Comparison of ENCODE assay signal across 9 cellular contexts in genomic region chr2:207165121-207166038, GRCh38. TPM values are rescaled to one million over a fixed set of nuclear protein-coding genes. Genes with fewer than 3 reads are reported as not detected.
DNase-seq lines count a peak whose midpoint lies in the region; ATAC-seq, FAIRE-seq and TF ChIP-seq lines count a peak whose summit lies in the region.
"Had no signal": no experiment of that assay in that cellular context is flagged by ENCODE, and none has a peak within 500 bp of the region (broad histone marks: within the 10 kb centered on the region; RNA-seq: fewer than 3 reads in every experiment).

TSS of gene KLF7 (minus strand) at chr2:207165948. CDS start at chr2:207165568, 380 bp downstream.

- H3K9ac ChIP-seq in HepG2 (ENCODE audit: insufficient read depth, low read depth, low read length) = peak within 1 kb of the TSS; percentile 98

- no peak within 1 kb of the TSS for H2AFZ ChIP-seq in HepG2 (ENCODE audit: low read length)

- no peak for TF ChIP-seq RAD21 in HepG2 (CRISPR knock-in tag; IDR thresholded peaks at IDR 0.05)

- CTCF ChIA-PET in HepG2 (lab: Yijun Ruan, JAX; ENCODE audit: low intra/inter-chr PET ratio, low total read pairs) = no interaction called here

- intact Hi-C loops in HepG2 (cut with micrococcal nuclease; ENCODE audit: unreplicated experiment) = loop anchor here (2.0 to 10.0 kb wide), 4 partner anchors 83 to 309 kb away; no protein-coding TSS in a partner anchor

- TF ChIP-seq CTCF in LNCaP clone FGC (IDR thresholded peaks at IDR 0.05; ENCODE audit: control insufficient read depth, extremely low read depth, insufficient read depth) (no peak), HepG2 (CRISPR knock-in tag; IDR thresholded peaks at IDR 0.05) (no peak)

- POLR2A ChIA-PET in HepG2 (lab: Yijun Ruan, JAX) = interaction anchor here (0.9 to 1.8 kb wide), 12 partner anchors 10 to 546 kb away, joined by 3 to 9 read pairs (median 4); partner anchors contain the start of genes CCNYL1, CREB1, FASTKD2 and MDH1B

- no peaks in the 10 kb centered on the region for H3K9me3 ChIP-seq in HepG2 (ENCODE audit: low read length)

- H3K36me3 ChIP-seq in HepG2 (replicated peaks in 1 of 2; ENCODE audit: control insufficient read depth in 1 of 2, insufficient read depth in 2 of 2, low read length in 2 of 2) = no peaks in the 10 kb centered on the region

- H3K79me2 ChIP-seq in HepG2 (ENCODE audit: insufficient read depth, low read length) = peaks cover 9% of the 10 kb centered on the region

- in situ Hi-C loops in HepG2 (cut with HindIII; ENCODE audit: extremely low pct_ligation_motif_present, low pct_unique_long_range_greater_than_20kb) = no loop called here

- ATAC-seq in HepG2 (peak; percentile 10), HG03280 (IDR thresholded peaks at IDR 0.05; ENCODE audit: unreplicated experiment) (no peak), HG02938 (IDR thresholded peaks at IDR 0.05; ENCODE audit: unreplicated experiment) (no peak)

- peaks cover 5% of the 10 kb centered on the region; the same call in 1 of the 2 replicates for H4K20me1 ChIP-seq in HepG2 (ENCODE audit: insufficient read depth, low read length)

- no peak for TF ChIP-seq EP300 in HepG2 (IDR thresholded peaks at IDR 0.05; ENCODE audit: low read depth in 2 of 2, low read length in 2 of 2)
- no peak for TF ChIP-seq EP300 in HepG2 (CRISPR knock-in tag; IDR thresholded peaks at IDR 0.05; ENCODE audit: borderline replicate concordance)

- BruUV-seq in HepG2 (replicated peaks; lab: Mats Ljungman, UMichigan) = TSS peak; percentile 66

- peaks cover 41% of the 10 kb centered on the region for H3K4me1 ChIP-seq in HepG2 (ENCODE audit: insufficient read depth, low read length)

- DNase-seq in EH (ENCODE audit: low read depth) (peak; percentile 57), LNCaP clone FGC (ENCODE audit: low read depth) (no peak), dermis blood vessel endothelial cell (peak; percentile 65), HepG2 (ENCODE audit: low spot score) (no peak)
- DNase-seq in activated CD4-positive, alpha-beta T cell treated with anti-CD3 and anti-CD28 coated beads for 4 hours = peak; percentile 54 to 59
- peak; percentile 58 to 70 for DNase-seq in stimulated activated CD4-positive, alpha-beta T cell treated with anti-CD3 and anti-CD28 coated beads, Interleukin-2, amount 100 ng/mL, for 24 hours

- FAIRE-seq in HepG2 (lab: Jason Lieb, UNC) = no peak
- FAIRE-seq: TTC549 had no signal

- under 1% methylated on average over 36 of the region's 36 CpGs for WGBS in HepG2 (ENCODE audit: low lambda C conversion rate)

- H3K4me3 ChIP-seq in LNCaP clone FGC (ENCODE audit: low read depth, low read length) (peak within 1 kb of the TSS; percentile 17), HepG2 (replicated peaks in 1 of 3; ENCODE audit: insufficient read depth in 1 of 3, low read depth in 2 of 3, low read length in 3 of 3) (peak within 1 kb of the TSS; percentile 69 to 86 (median 78))

- peak in 1 of 2 experiments; percentile 55; a peak in 2 of 4 replicates for TF ChIP-seq POLR2A in HepG2 (IDR thresholded peaks at IDR 0.05; ENCODE audit: insufficient read depth in 1 of 2, low read depth in 2 of 2, low read length in 2 of 2)

- peak within 1 kb of the TSS; percentile 96 for H3K27ac ChIP-seq in HepG2 (ENCODE audit: extremely low read length, insufficient read depth, low read length)

- peaks cover 0 to 4% of the 10 kb centered on the region in 2 experiments; a peak in 2 of 5 replicates for H3K27me3 ChIP-seq in HepG2 (ENCODE audit: control insufficient read depth in 1 of 2, insufficient read depth in 2 of 2, low read length in 2 of 2)

- peak within 1 kb of the TSS; percentile 95 for H3K4me2 ChIP-seq in HepG2 (ENCODE audit: low read depth, low read length)

TF ChIP-seq in HepG2, 621 proteins besides CTCF, POLR2A, EP300 and RAD21 (continues in another document):
- TF ChIP-seq SIN3A (IDR thresholded peaks at IDR 0.05; ENCODE audit: borderline replicate concordance, low read depth, low read length) = peak; percentile 42; the same call in 1 of the 2 replicates
- no peak for TF ChIP-seq JUNB (CRISPR knock-in tag; IDR thresholded peaks at IDR 0.05; ENCODE audit: borderline replicate concordance)
- TF ChIP-seq CHD2 (IDR thresholded peaks at IDR 0.05; ENCODE audit: low read depth, low read length) = peak; percentile 69
- TF ChIP-seq HMGXB3 (CRISPR knock-in tag; IDR thresholded peaks at IDR 0.05; ENCODE audit: borderline replicate concordance) = no peak
- no peak for TF ChIP-seq DMAP1 (CRISPR knock-in tag; IDR thresholded peaks at IDR 0.05)
- no peak for TF ChIP-seq U2AF2 (IDR thresholded peaks at IDR 0.05; ENCODE audit: low read depth, low read length)
- TF ChIP-seq SRSF1 (optimal IDR thresholded peaks at IDR 0.05; ENCODE audit: low read depth, low read length) = peak; percentile 16
- TF ChIP-seq BRCA1 (CRISPR knock-in tag; IDR thresholded peaks at IDR 0.05) = no peak
- no peak for TF ChIP-seq E2F5 (CRISPR knock-in tag; conservative IDR thresholded peaks at IDR 0.05)
- TF ChIP-seq ONECUT2 (CRISPR knock-in tag; IDR thresholded peaks at IDR 0.05) = no peak

RNA-seq across cellular contexts. Expression of gene KLF7, which starts in this region (rescaled TPM):
- total RNA-seq in dermis blood vessel endothelial cell = 14.0 and 20.7 TPM in 2 replicates
- 1.9 and 2.6 TPM in 2 replicates for total RNA-seq in HepG2 (2016; rRNA removed; fragmentation: Illumina TruSeq; extraction: Trizol)
- total RNA-seq in HepG2 (2016; cell fraction: cytosol; rRNA removed; fragmentation: Illumina TruSeq; extraction: Trizol; ENCODE audit: low read depth) = 1.4 and 2.0 TPM in 2 replicates
- total RNA-seq in HepG2 (2016; cell fraction: insoluble cytoplasmic fraction; rRNA removed; fragmentation: Illumina TruSeq; extraction: Trizol) = 2.4 and 3.0 TPM in 2 replicates
- 0.93 and 1.1 TPM in 2 replicates for total RNA-seq in HepG2 (2016; cell fraction: membrane; rRNA removed; fragmentation: Illumina TruSeq; extraction: Trizol)
- 2.5 and 4.1 TPM in 2 replicates for total RNA-seq in HepG2 (2016; cell fraction: nucleus; rRNA removed; fragmentation: Illumina TruSeq; extraction: Trizol)
- 5.4 and 6.3 TPM in 2 replicates for polyA plus RNA-seq in HepG2 (2011; rRNA removed)
- 4.0 and 4.2 TPM in 2 replicates for polyA plus RNA-seq in HepG2 (2011; cell fraction: cytosol; rRNA removed)
- polyA plus RNA-seq in HepG2 (2011; cell fraction: nucleus; rRNA removed) = 21.1 and 21.4 TPM in 2 replicates
- polyA plus RNA-seq in HepG2 (2012) = 6.5 and 7.0 TPM in 2 replicates
- polyA plus RNA-seq in HepG2 (2016; cell fraction: cytosol; fragmentation: Illumina TruSeq; extraction: Trizol; ENCODE audit: low read depth) = 0.11 and 0.31 TPM in 2 replicates
- 1.3 and 1.4 TPM in 2 replicates for polyA plus RNA-seq in HepG2 (2016; cell fraction: insoluble cytoplasmic fraction; fragmentation: Illumina TruSeq; extraction: Trizol; ENCODE audit: low read depth)
- polyA plus RNA-seq in HepG2 (2016; cell fraction: membrane; fragmentation: Illumina TruSeq; extraction: Trizol; ENCODE audit: low read depth) = 0.61 and 1.3 TPM in 2 replicates
- 3.3 TPM in 2 replicates for polyA plus RNA-seq in HepG2 (2016; cell fraction: nucleus; fragmentation: Illumina TruSeq; extraction: Trizol; ENCODE audit: insufficient read depth, low read depth)
- polyA minus RNA-seq in HepG2 (2011; rRNA and poly(A)+ RNA removed; ENCODE audit: low replicate concordance) = 7.1 and 25.2 TPM in 2 replicates
- polyA minus RNA-seq in HepG2 (2011; cell fraction: cytosol; rRNA and poly(A)+ RNA removed) = 2.5 and 3.4 TPM in 2 replicates
- polyA minus RNA-seq in HepG2 (2011; cell fraction: nucleus; rRNA and poly(A)+ RNA removed) = 18.7 and 20.8 TPM in 2 replicates

Comparison
In these comparisons a context has a peak if more than half of its experiments do, and no peak if none do; other contexts are left out.
1. DNase-seq: peak in EH (single experiment), activated CD4-positive, alpha-beta T cell treated with anti-CD3 and anti-CD28 coated beads for 4 hours (2 of 2), dermis blood vessel endothelial cell (single experiment) and stimulated activated CD4-positive, alpha-beta T cell treated with anti-CD3 and anti-CD28 coated beads, Interleukin-2, amount 100 ng/mL, for 24 hours (2 of 2); none in LNCaP clone FGC (single experiment) and HepG2 (single experiment).